ENCODE assay signal across 5 cellular contexts in the genomic region with DNA sequence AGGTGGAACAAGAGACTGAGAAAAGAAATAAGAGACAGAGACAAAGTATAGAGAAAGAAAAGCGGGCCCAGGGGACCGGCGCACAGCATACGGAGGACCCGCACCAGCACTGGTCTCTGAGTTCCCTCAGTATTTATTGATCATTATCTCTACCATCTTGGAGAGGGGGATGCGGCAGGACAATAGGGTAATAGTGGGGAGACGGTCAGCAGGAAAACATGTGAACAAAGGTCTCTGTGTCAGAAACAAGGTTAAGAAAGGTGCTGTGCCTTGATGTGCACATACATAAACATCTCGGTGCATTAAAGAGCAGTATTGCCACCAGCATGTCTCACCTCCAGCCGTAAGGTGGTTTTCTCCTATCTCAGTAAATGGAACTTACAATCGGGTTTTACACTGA.
DNase-seq lines count a peak whose midpoint lies in the region; ATAC-seq, FAIRE-seq and TF ChIP-seq lines count a peak whose summit lies in the region.
"Not testable (repeated sequence)": the region's sequence is repeated elsewhere in the genome, so short reads cannot be mapped to it uniquely, and the experiment has no call there.

No MANE protein-coding gene starts in this region.

- FAIRE-seq in HepG2 (lab: Jason Lieb, UNC): not testable (repeated sequence)

- not testable (repeated sequence) for ATAC-seq in HepG2

- 67% methylated on average over 2 of the region's 10 CpGs for WGBS in hepatocyte (ENCODE audit: low lambda C conversion rate, missing lambda C conversion rate)
- WGBS in HepG2 (ENCODE audit: low lambda C conversion rate): no CpG with 5 or more reads among the region's 10 CpGs

- in situ Hi-C loops in HepG2 (cut with HindIII; ENCODE audit: extremely low pct_ligation_motif_present, low pct_unique_long_range_greater_than_20kb): not testable (repeated sequence)

- not testable (repeated sequence) for TF ChIP-seq POLR2A in HepG2 (IDR thresholded peaks at IDR 0.05; ENCODE audit: insufficient read depth in 1 of 2, low read depth in 2 of 2, low read length in 2 of 2)

- not testable (repeated sequence) for H3K27me3 ChIP-seq in Caco-2 (replicated peaks; ENCODE audit: control insufficient read depth, insufficient read depth, low read length); hepatocyte; HepG2 (ENCODE audit: control insufficient read depth in 1 of 2, insufficient read depth in 2 of 2, low read length in 2 of 2)

- not testable (repeated sequence) for H3K79me2 ChIP-seq in hepatocyte; HepG2 (ENCODE audit: insufficient read depth, low read length)

- not testable (repeated sequence) for H3K36me3 ChIP-seq in Caco-2 (ENCODE audit: control insufficient read depth, insufficient read depth, low read length); hepatocyte (replicated peaks; ENCODE audit: insufficient read depth, low read depth); HepG2 (replicated peaks in 1 of 2; ENCODE audit: control insufficient read depth in 1 of 2, insufficient read depth in 2 of 2, low read length in 2 of 2)

- H3K27ac ChIP-seq in hepatocyte: peak overlapping the region; percentile 86
- H3K27ac ChIP-seq in HepG2 (ENCODE audit: extremely low read length, insufficient read depth, low read length): not testable (repeated sequence)

- not testable (repeated sequence) for H3K36me3 Mint-ChIP-seq in Caco-2 (ENCODE audit: insufficient read depth, unreplicated experiment); type B pancreatic cell

- H3K9me2 ChIP-seq in hepatocyte (replicated peaks; ENCODE audit: insufficient read depth): not testable (repeated sequence)

- not testable (repeated sequence) for TF ChIP-seq RAD21 in HepG2 (CRISPR knock-in tag; IDR thresholded peaks at IDR 0.05)

- H4K20me1 ChIP-seq in hepatocyte (ENCODE audit: insufficient read depth, poor library complexity, severe bottlenecking); HepG2 (ENCODE audit: insufficient read depth, low read length): not testable (repeated sequence)

- POLR2A ChIA-PET in Caco-2 (lab: Charles Lee); HepG2 (lab: Yijun Ruan, JAX): not testable (repeated sequence)

- H3K4me1 Mint-ChIP-seq in Caco-2 (ENCODE audit: low read depth, unreplicated experiment); type B pancreatic cell (ENCODE audit: unreplicated experiment): not testable (repeated sequence)

- not testable (repeated sequence) for H3K9me3 ChIP-seq in Caco-2; hepatocyte (ENCODE audit: low read depth); HepG2 (ENCODE audit: low read length)

- peak overlapping the region; percentile 61 for H3K4me3 Mint-ChIP-seq in Caco-2 (ENCODE audit: unreplicated experiment)
- H3K4me3 Mint-ChIP-seq in type B pancreatic cell: not testable (repeated sequence)

- not testable (repeated sequence) for H3K4me1 ChIP-seq in Caco-2; hepatocyte (ENCODE audit: insufficient read depth); HepG2 (ENCODE audit: insufficient read depth, low read length)

- CTCF ChIA-PET in Caco-2 (lab: Charles Lee); HepG2 (lab: Yijun Ruan, JAX; ENCODE audit: low intra/inter-chr PET ratio, low total read pairs): not testable (repeated sequence)

- not testable (repeated sequence) for H3K9me3 Mint-ChIP-seq in Caco-2 (ENCODE audit: unreplicated experiment); type B pancreatic cell

- peak; percentile 51 to 70 for DNase-seq in Caco-2
- DNase-seq in hepatocyte (ENCODE audit: low spot score); HepG2 (ENCODE audit: low spot score): not testable (repeated sequence)
- peak; percentile 20 for DNase-seq in mesenteric fat pad (ENCODE audit: low spot score)
- peak; percentile 27 for DNase-seq in type B pancreatic cell (ENCODE audit: extremely low spot score, unreplicated experiment)

- not testable (repeated sequence) for H3K4me2 ChIP-seq in hepatocyte
- peak overlapping the region; percentile 32; the same call in 1 of the 2 replicates for H3K4me2 ChIP-seq in HepG2 (ENCODE audit: low read depth, low read length)

- not testable (repeated sequence) for TF ChIP-seq CTCF in Caco-2 (IDR thresholded peaks at IDR 0.05; ENCODE audit: insufficient read depth in 1 of 2, low read depth in 1 of 2, low read length in 1 of 2, severe bottlenecking in 1 of 2, unreplicated experiment in 1 of 2); hepatocyte (IDR thresholded peaks at IDR 0.05; ENCODE audit: poor library complexity); HepG2 (CRISPR knock-in tag; IDR thresholded peaks at IDR 0.05); type B pancreatic cell (conservative IDR thresholded peaks at IDR 0.05)

- H3K27ac Mint-ChIP-seq in Caco-2 (ENCODE audit: unreplicated experiment): peak overlapping the region; percentile 87
- not testable (repeated sequence) for H3K27ac Mint-ChIP-seq in type B pancreatic cell

- intact Hi-C loops in Caco-2 (cut with micrococcal nuclease; ENCODE audit: unreplicated experiment); HepG2 (cut with micrococcal nuclease; ENCODE audit: unreplicated experiment): not testable (repeated sequence)

- peak overlapping the region; percentile 19 for H3K4me3 ChIP-seq in Caco-2 (ENCODE audit: low read depth, low read length)
- not testable (repeated sequence) for H3K4me3 ChIP-seq in hepatocyte; HepG2 (replicated peaks in 1 of 3; ENCODE audit: insufficient read depth in 1 of 3, low read depth in 2 of 3, low read length in 3 of 3)

- not testable (repeated sequence) for H3K27me3 Mint-ChIP-seq in Caco-2 (ENCODE audit: insufficient read depth, unreplicated experiment); type B pancreatic cell

- BruUV-seq in Caco-2 (replicated peaks; lab: Mats Ljungman, UMichigan) (TSS peak; percentile 76), HepG2 (replicated peaks; lab: Mats Ljungman, UMichigan) (TSS peak; percentile 96)

- H3K9ac ChIP-seq in HepG2 (ENCODE audit: insufficient read depth, low read depth, low read length): not testable (repeated sequence)

- H2AFZ ChIP-seq in hepatocyte; HepG2 (ENCODE audit: low read length): not testable (repeated sequence)

- not testable (repeated sequence) for TF ChIP-seq EP300 in HepG2 (IDR thresholded peaks at IDR 0.05; ENCODE audit: low read depth in 2 of 2, low read length in 2 of 2); HepG2 (CRISPR knock-in tag; IDR thresholded peaks at IDR 0.05; ENCODE audit: borderline replicate concordance)

TF ChIP-seq in HepG2, 621 proteins besides CTCF, POLR2A, EP300 and RAD21:
- TF ChIP-seq HOXA3 (CRISPR knock-in tag; IDR thresholded peaks at IDR 0.05): 0 out of 2 replicates have a peak, but pooled peaks have one; percentile 18
- 0 out of 2 replicates have a peak, but pooled peaks have one; percentile 12 for TF ChIP-seq SOX13 (IDR thresholded peaks at IDR 0.05)
- peak in 1 of 2 experiments; percentile 70; a peak in 2 of 4 replicates for TF ChIP-seq SOX13 (CRISPR knock-in tag; conservative IDR thresholded peaks at IDR 0.05 in 1 of 2, IDR thresholded peaks at IDR 0.05 in 1 of 2)
- TF ChIP-seq SOX5 (CRISPR knock-in tag; IDR thresholded peaks at IDR 0.05; ENCODE audit: borderline replicate concordance): peak; percentile 56; the same call in 1 of the 2 replicates
